ENCODE assay signal across 14 cellular contexts in genomic region chrX:2804106-2804843, GRCh38. TPM values are rescaled to one million over a fixed set of nuclear protein-coding genes. Genes with fewer than 3 reads are reported as not detected.
DNase-seq lines count a peak whose midpoint lies in the region; ATAC-seq and TF ChIP-seq lines count a peak whose summit lies in the region.
"Not testable (repeated sequence)": the region's sequence is repeated elsewhere in the genome, so short reads cannot be mapped to it uniquely, and the experiment has no call there.
"Had no signal": no experiment of that assay in that cellular context is flagged by ENCODE, and none has a peak within 500 bp of the region (broad histone marks: within the 10 kb centered on the region; RNA-seq: fewer than 3 reads in every experiment).

No MANE protein-coding gene starts in this region.

- TF ChIP-seq CTCF in A673 (conservative IDR thresholded peaks at IDR 0.05; ENCODE audit: low read depth, low read length); H9 (conservative IDR thresholded peaks at IDR 0.05); astrocyte of the spinal cord (IDR thresholded peaks at IDR 0.05; ENCODE audit: low read depth, low read length); hepatocyte (IDR thresholded peaks at IDR 0.05; ENCODE audit: poor library complexity); thoracic aorta (IDR thresholded peaks at IDR 0.05): not testable (repeated sequence)

- not testable (repeated sequence) for H3K27me3 ChIP-seq in A673 (replicated peaks; ENCODE audit: insufficient read depth, low read depth, low read length, poor library complexity); H9 (ENCODE audit: insufficient read depth, low read length); SJSA1 (replicated peaks); hepatocyte; neuron (ENCODE audit: insufficient read depth, low read length); thoracic aorta (replicated peaks; ENCODE audit: insufficient read depth)

- peak overlapping the region; percentile 97 to 99 (median 99) for H3K27ac Mint-ChIP-seq in H9

- H3K9me3 ChIP-seq in A673 (ENCODE audit: low read depth, low read length, poor library complexity, severe bottlenecking); H9 (ENCODE audit: control insufficient read depth, low read depth, low read length); SJSA1 (replicated peaks); hepatocyte (ENCODE audit: low read depth); neuron (ENCODE audit: low read length); thoracic aorta: not testable (repeated sequence)

- peak overlapping the region; percentile 81 for H3K27ac ChIP-seq in A673 (ENCODE audit: low read depth, low read length, poor library complexity, severe bottlenecking)
- peak overlapping the region; percentile 90 for H3K27ac ChIP-seq in H9 (ENCODE audit: insufficient read length, low read depth, low read length)
- H3K27ac ChIP-seq in SJSA1 = peak overlapping the region; percentile 69
- H3K27ac ChIP-seq in hepatocyte = peak overlapping the region; percentile 88
- H3K27ac ChIP-seq in thoracic aorta = peak overlapping the region; percentile 68 to 79

- ATAC-seq in esophagus mucosa = peak; percentile 84
- ATAC-seq in thoracic aorta (ENCODE audit: insufficient number of reproducible peaks, low FRiP score, low read depth) = not testable (repeated sequence)

- DNase-seq in A673 (ENCODE audit: low spot score) (peak; percentile 64), H9 (peak; percentile 57), astrocyte of the spinal cord (ENCODE audit: low read depth, low spot score) (peak; percentile 15)
- DNase-seq in SJSA1 (ENCODE audit: low read depth in 1 of 2, low spot score in 2 of 2); hepatocyte (ENCODE audit: low spot score); thoracic aorta (ENCODE audit: low spot score): not testable (repeated sequence)

- H4K5ac ChIP-seq in H9 (ENCODE audit: insufficient read length, low read depth, low read length) = peak overlapping the region; percentile 83

- H2BK15ac ChIP-seq in H9 (ENCODE audit: low read depth, low read length) = not testable (repeated sequence)

- H3K4me1 ChIP-seq in A673 (ENCODE audit: insufficient read depth, low read length, poor library complexity, severe bottlenecking) = peaks cover 43% of the 10 kb centered on the region
- H3K4me1 ChIP-seq in H9 (ENCODE audit: insufficient read depth, low read length) = peaks cover 15% of the 10 kb centered on the region; the same call in 1 of the 2 replicates
- H3K4me1 ChIP-seq in SJSA1 (replicated peaks); neuron (ENCODE audit: insufficient read depth, low read length); thoracic aorta (ENCODE audit: control insufficient read depth in 1 of 2, low read depth in 2 of 2): not testable (repeated sequence)
- peaks cover 20% of the 10 kb centered on the region for H3K4me1 ChIP-seq in hepatocyte (ENCODE audit: insufficient read depth)

- H2BK120ac ChIP-seq in H9 (ENCODE audit: low read depth, low read length, poor library complexity, severe bottlenecking) = peak overlapping the region; percentile 52

- not testable (repeated sequence) for H3K27me3 Mint-ChIP-seq in H9 (ENCODE audit: low read depth)

- not testable (repeated sequence) for H3K23ac ChIP-seq in H9 (ENCODE audit: insufficient read length, low read depth, low read length)

- H4K20me1 ChIP-seq in H9 (ENCODE audit: control insufficient read depth, insufficient read depth, insufficient read length); hepatocyte (ENCODE audit: insufficient read depth, poor library complexity, severe bottlenecking): not testable (repeated sequence)

- not testable (repeated sequence) for H3K4me2 ChIP-seq in H9 (ENCODE audit: insufficient read depth, insufficient read length, low read length); hepatocyte

- CTCF ChIA-PET in A673 (lab: Charles Lee) = not testable (repeated sequence)

- not testable (repeated sequence) for H3K9me3 Mint-ChIP-seq in H9

- peaks cover 6 to 24% (median 10%) of the 10 kb centered on the region in 3 experiments for H3K36me3 Mint-ChIP-seq in H9 (ENCODE audit: insufficient read depth in 1 of 3, low read depth in 3 of 3)

- WGBS in H9 (ENCODE audit: extremely low coverage, insufficient read length, low lambda C conversion rate) = no CpG with 5 or more reads among the region's 18 CpGs
- 77% methylated on average over 18 of the region's 18 CpGs for WGBS in hepatocyte (ENCODE audit: low lambda C conversion rate, missing lambda C conversion rate)

- intact Hi-C loops in A673 (cut with micrococcal nuclease; ENCODE audit: unreplicated experiment) = not testable (repeated sequence)

- not testable (repeated sequence) for H2AK5ac ChIP-seq in H9 (ENCODE audit: insufficient read length, low read length)

- not testable (repeated sequence) for H4K8ac ChIP-seq in H9 (replicated peaks; ENCODE audit: insufficient read length, low read depth, low read length)

- not testable (repeated sequence) for H2AFZ ChIP-seq in H9 (ENCODE audit: low read length); hepatocyte
- H2AFZ ChIP-seq in neuron (ENCODE audit: low read depth, low read length) = peak overlapping the region; percentile 53

- POLR2A ChIA-PET in A673 (lab: Charles Lee; ENCODE audit: low non-redundant PET) = not testable (repeated sequence)

- not testable (repeated sequence) for H3K79me1 ChIP-seq in H9 (ENCODE audit: insufficient read depth, low read depth, low read length, poor library complexity, severe bottlenecking)

- H3K14ac ChIP-seq in H9 (ENCODE audit: insufficient read depth, low read length) = peak overlapping the region; percentile 22; the same call in 1 of the 2 replicates

- H2BK5ac ChIP-seq in H9 (ENCODE audit: insufficient read length, low read length) = not testable (repeated sequence)

- peak overlapping the region; percentile 48 for H3K18ac ChIP-seq in H9 (ENCODE audit: insufficient read length, low read depth, low read length)

- peak overlapping the region; percentile 54 for H2BK12ac ChIP-seq in H9 (ENCODE audit: insufficient read length, low read depth, low read length)

- H3K4me3 ChIP-seq in A673 (ENCODE audit: low read depth, low read length, poor library complexity, severe bottlenecking) = peak overlapping the region; percentile 9
- H3K4me3 ChIP-seq in SJSA1; astrocyte of the spinal cord (ENCODE audit: low read depth, low read length); hepatocyte; neuron (ENCODE audit: low read length); thoracic aorta: not testable (repeated sequence)

- peak overlapping the region; percentile 57 for H3T11ph ChIP-seq in H9 (ENCODE audit: low read length)

- H3K4me3 Mint-ChIP-seq in H9 = peak overlapping the region; percentile 34 to 38; a peak in 3 of 5 replicates

- not testable (repeated sequence) for H3K56ac ChIP-seq in H9 (ENCODE audit: insufficient read length, low read depth, low read length)

- not testable (repeated sequence) for H3K9me2 ChIP-seq in hepatocyte (replicated peaks; ENCODE audit: insufficient read depth)

- H3K9ac ChIP-seq in H9 (ENCODE audit: extremely low read depth, insufficient read length, low read length) = not testable (repeated sequence)

- peak overlapping the region; percentile 67 for H4K91ac ChIP-seq in H9 (ENCODE audit: insufficient read length, low read depth, low read length)

- not testable (repeated sequence) for H2BK20ac ChIP-seq in H9 (ENCODE audit: low read depth, low read length, poor library complexity, severe bottlenecking)

- not testable (repeated sequence) for H3K23me2 ChIP-seq in H9 (ENCODE audit: insufficient read length, low read depth, low read length, poor library complexity, severe bottlenecking)

- BruUV-seq in A673 (replicated peaks; lab: Mats Ljungman, UMichigan) = TSS peak; percentile 71

- not testable (repeated sequence) for H3K79me2 ChIP-seq in H9 (ENCODE audit: insufficient read depth, low read length); hepatocyte

- H3K4me1 Mint-ChIP-seq in H9 = peaks cover 64 to 80% of the 10 kb centered on the region in 2 experiments

- not testable (repeated sequence) for H3K36me3 ChIP-seq in A673 (ENCODE audit: insufficient read depth, low read length, poor library complexity, severe bottlenecking); SJSA1; hepatocyte (replicated peaks; ENCODE audit: insufficient read depth, low read depth); neuron (ENCODE audit: insufficient read depth, low read length); thoracic aorta

- peak overlapping the region; percentile 79; the same call in 1 of the 2 replicates for H3K4ac ChIP-seq in H9 (ENCODE audit: low read depth, low read length)

- in situ Hi-C loops in astrocyte of the spinal cord (cut with HindIII; ENCODE audit: low sequenced_read_pairs) = not testable (repeated sequence)

RNA-seq across cellular contexts. Expression of gene GYG2, which starts 24.5 kb away (rescaled TPM):
- total RNA-seq in A673 (2021) = 39.8 and 59.7 TPM in 2 replicates
- 95.9 and 99.9 TPM in 2 replicates for total RNA-seq in H9 (2021)
- 13.0 and 19.0 TPM in 2 replicates for total RNA-seq in SJSA1 (2014; rRNA removed; shearing (Covaris generic))
- 0.52 TPM for total RNA-seq in esophagus mucosa
- 41.4 and 41.7 TPM in 2 replicates for total RNA-seq in hepatocyte
- polyA plus RNA-seq in hepatocyte = 35.8 and 44.3 TPM in 2 replicates
- total RNA-seq in thoracic aorta = 1 to 10 TPM in 1 of 2 donors, under 1 TPM in 1; 0.41 to 1.5 TPM
- total RNA-seq: activated CD8-positive, alpha-beta T cell treated with anti-CD3 and anti-CD28 coated beads for 36 hours; activated T-helper 17 cell treated with anti-CD3 and anti-CD28 coated beads, Interleukin-2, amount 50 U/mL, for 72 hours; T-helper 17 cell had no signal
- polyA plus RNA-seq: keratinocyte had no signal

RNA-seq across cellular contexts. Expression of gene XG, which starts 52.4 kb away (rescaled TPM):
- total RNA-seq in A673 (2021) (7.5 and 7.7 TPM in 2 replicates), H9 (2021) (1.1 and 1.7 TPM in 2 replicates), esophagus mucosa (14.2 TPM), hepatocyte (0.12 and 0.53 TPM in 2 replicates), thoracic aorta (10 to 100 TPM; 18.1 to 29.6 TPM)
- not detected in 2 replicates for total RNA-seq in SJSA1 (2014; rRNA removed; shearing (Covaris generic))
- 0.15 and 0.64 TPM in 2 replicates for polyA plus RNA-seq in hepatocyte
- total RNA-seq: activated CD8-positive, alpha-beta T cell treated with anti-CD3 and anti-CD28 coated beads for 36 hours; frontal cortex had no signal
- polyA plus RNA-seq: IMR-90 had no signal
